In genomic region chr11:120210651-120211521, GRCh38 we compare ENCODE assay signal across 8 cellular contexts. TPM values are rescaled to one million over a fixed set of nuclear protein-coding genes. Genes with fewer than 3 reads are reported as not detected.
DNase-seq lines count a peak whose midpoint lies in the region; ATAC-seq and TF ChIP-seq lines count a peak whose summit lies in the region.

Gene OAF (plus strand): TSS chr11:120211032. CDS start chr11:120211280, 248 bp downstream.

- H3K4me1 Mint-ChIP-seq in natural killer cell = peaks cover 28 to 36% of the 10 kb centered on the region in 2 donors

- peak within 1 kb of the TSS; percentile 82 for H3K4me3 ChIP-seq in A673 (ENCODE audit: low read depth, low read length, poor library complexity, severe bottlenecking)
- H3K4me3 ChIP-seq in OCI-LY3 (ENCODE audit: low read length) = peak within 1 kb of the TSS; percentile 94
- H3K4me3 ChIP-seq in fibroblast of mammary gland (ENCODE audit: control insufficient read depth, low read depth, low read length) = peak within 1 kb of the TSS; percentile 83

- no peaks in the 10 kb centered on the region for H3K36me3 Mint-ChIP-seq in natural killer cell

- H3K27me3 ChIP-seq in A673 (replicated peaks; ENCODE audit: insufficient read depth, low read depth, low read length, poor library complexity) (no peaks in the 10 kb centered on the region), OCI-LY3 (ENCODE audit: low read depth, low read length) (peaks cover 9% of the 10 kb centered on the region; the same call in 1 of the 2 replicates)

- intact Hi-C loops in A673 (cut with micrococcal nuclease; ENCODE audit: unreplicated experiment) = no loop called here
- intact Hi-C loops in natural killer cell (cut with micrococcal nuclease) = no loop called here

- H3K27ac Mint-ChIP-seq in natural killer cell = peak within 1 kb of the TSS; percentile 59 to 84

- CTCF ChIA-PET in A673 (lab: Charles Lee) = no interaction called here

- H3K4me2 ChIP-seq in OCI-LY3 (ENCODE audit: low read length) = peak within 1 kb of the TSS; percentile 100

- H3K4me3 Mint-ChIP-seq in natural killer cell = peak within 1 kb of the TSS; percentile 97

- peak within 1 kb of the TSS; percentile 80 for H3K27ac ChIP-seq in A673 (ENCODE audit: low read depth, low read length, poor library complexity, severe bottlenecking)
- H3K27ac ChIP-seq in OCI-LY3 (ENCODE audit: low read length) = no peak within 1 kb of the TSS

- BruUV-seq in A673 (replicated peaks; lab: Mats Ljungman, UMichigan) = no TSS peak

- DNase-seq in A673 (ENCODE audit: low spot score) (peak; percentile 93), fibroblast of mammary gland (ENCODE audit: low read depth) (peak; percentile 88), natural killer cell (peak; percentile 50)
- DNase-seq in activated T-helper 1 cell treated with anti-CD3 and anti-CD28 coated beads, Interleukin-2, amount 50 U/mL, for 16 hours (ENCODE audit: low read depth in 1 of 2, low spot score in 1 of 2) = peak; percentile 12 to 25
- peak; percentile 24 to 71 (median 61) for DNase-seq in stimulated activated naive CD4-positive, alpha-beta T cell (lab: John Stamatoyannopoulos, UW)

- H3K36me3 ChIP-seq in A673 (ENCODE audit: insufficient read depth, low read length, poor library complexity, severe bottlenecking) (no peaks in the 10 kb centered on the region), OCI-LY3 (replicated peaks; ENCODE audit: low read depth, low read length) (no peaks in the 10 kb centered on the region)

- TF ChIP-seq CTCF in A673 (conservative IDR thresholded peaks at IDR 0.05; ENCODE audit: low read depth, low read length) (0 out of 2 replicates have a peak, but pooled peaks have one; percentile 14), OCI-LY3 (IDR thresholded peaks at IDR 0.05; ENCODE audit: low read depth, low read length) (no peak; the same call in 1 of the 2 replicates), fibroblast of mammary gland (conservative IDR thresholded peaks at IDR 0.05; ENCODE audit: control insufficient read depth, insufficient read depth, low read depth, low read length) (no peak), natural killer cell (IDR thresholded peaks at IDR 0.05) (no peak)

- ATAC-seq in GM18867 (IDR thresholded peaks at IDR 0.05; ENCODE audit: unreplicated experiment) = peak; percentile 86
- ATAC-seq in HG03139 (IDR thresholded peaks at IDR 0.05; ENCODE audit: unreplicated experiment) = peak; percentile 70
- peak; percentile 81 to 91 (median 86) for ATAC-seq in natural killer cell

- peaks cover 34% of the 10 kb centered on the region for H3K4me1 ChIP-seq in A673 (ENCODE audit: insufficient read depth, low read length, poor library complexity, severe bottlenecking)
- peaks cover 13% of the 10 kb centered on the region for H3K4me1 ChIP-seq in OCI-LY3 (ENCODE audit: low read length)

- H3K9me3 ChIP-seq in A673 (ENCODE audit: low read depth, low read length, poor library complexity, severe bottlenecking) (no peaks in the 10 kb centered on the region), OCI-LY3 (ENCODE audit: insufficient read depth, low read length) (no peaks in the 10 kb centered on the region)

- POLR2A ChIA-PET in A673 (lab: Charles Lee; ENCODE audit: low non-redundant PET) = no interaction called here

- no peaks in the 10 kb centered on the region for H3K79me2 ChIP-seq in OCI-LY3 (ENCODE audit: low read length)

- peaks cover 38 to 42% of the 10 kb centered on the region in 2 donors for H3K27me3 Mint-ChIP-seq in natural killer cell (ENCODE audit: low read depth in 2 of 2)

- H3K9ac ChIP-seq in OCI-LY3 (ENCODE audit: low read length) = peak within 1 kb of the TSS; percentile 81

- no peaks in the 10 kb centered on the region for H3K9me3 Mint-ChIP-seq in natural killer cell

- H2AFZ ChIP-seq in OCI-LY3 (ENCODE audit: low read depth, low read length) = peak within 1 kb of the TSS; percentile 98

- no peaks in the 10 kb centered on the region for H4K20me1 ChIP-seq in OCI-LY3 (ENCODE audit: insufficient read depth, low read length)

RNA-seq across cellular contexts. Expression of gene OAF, which starts in this region (rescaled TPM):
- 25.0 and 27.2 TPM in 2 replicates for total RNA-seq in A673 (2021)
- 1 to 10 TPM; 2.8 to 5.1 (median 3.8) TPM for total RNA-seq in natural killer cell

Comparison
In these comparisons a context has a peak if more than half of its experiments do, and no peak if none do; other contexts are left out.
1. DNase-seq: peak in every context shown above with its lines; median percentile 93 in A673; 88 in fibroblast of mammary gland; 61 in stimulated activated naive CD4-positive, alpha-beta T cell; 50 in natural killer cell; 18 in activated T-helper 1 cell treated with anti-CD3 and anti-CD28 coated beads, Interleukin-2, amount 50 U/mL, for 16 hours.